In the genomic region with DNA sequence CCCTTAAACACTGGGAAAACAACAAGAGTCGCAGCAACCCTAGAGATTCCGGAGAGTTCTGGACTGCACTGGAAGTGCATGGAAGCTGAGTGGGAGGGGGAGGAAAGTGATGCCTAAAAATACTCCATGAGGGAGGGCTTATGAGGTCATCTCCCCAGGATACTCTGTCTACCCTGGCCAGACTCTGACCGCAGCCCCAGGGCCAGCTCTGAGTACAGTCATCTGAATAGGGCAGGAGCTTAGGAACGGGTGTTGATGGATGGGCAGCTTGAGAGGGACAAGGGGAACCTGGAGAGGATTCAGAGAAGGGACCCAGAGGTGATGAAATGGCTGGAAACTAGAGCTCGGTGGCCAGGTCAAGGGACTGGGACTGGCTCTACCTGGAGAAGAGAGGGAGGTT, we compare ENCODE assay signal across 11 cellular contexts.
DNase-seq lines count a peak whose midpoint lies in the region; ATAC-seq and TF ChIP-seq lines count a peak whose summit lies in the region.
"Had no signal": no experiment of that assay in that cellular context is flagged by ENCODE, and none has a peak within 500 bp of the region (broad histone marks: within the 10 kb centered on the region; RNA-seq: fewer than 3 reads in every experiment).

No MANE protein-coding gene starts in this region.

- TF ChIP-seq EP300 in SK-N-SH (IDR thresholded peaks at IDR 0.05; ENCODE audit: borderline replicate concordance in 1 of 2, low read depth in 1 of 2, low read length in 1 of 2), result no peak

- no peaks in the 10 kb centered on the region for H3K27me3 ChIP-seq in SK-N-SH (ENCODE audit: insufficient read depth)
- H3K27me3 ChIP-seq in trophoblast cell (ENCODE audit: insufficient read depth, low read length), result no peaks in the 10 kb centered on the region

- H3K4me3 ChIP-seq in SK-N-SH (ENCODE audit: low read depth in 2 of 2, low read length in 1 of 2) (0 out of 4 replicates have a peak overlapping the region, but pooled peaks of 1 of the 2 experiments have one; percentile 31), fibroblast of villous mesenchyme (ENCODE audit: low read depth, low read length) (no peak overlapping the region), trophoblast cell (ENCODE audit: low read depth, low read length) (no peak overlapping the region)

- peak overlapping the region; percentile 98 for H2BK5ac ChIP-seq in trophoblast cell (ENCODE audit: low read depth, low read length, poor library complexity)

- H3K4ac ChIP-seq in trophoblast cell (ENCODE audit: low read depth, low read length), result peak overlapping the region; percentile 71

- peak overlapping the region; percentile 90 for H3K18ac ChIP-seq in trophoblast cell (ENCODE audit: low read length)

- H3K79me2 ChIP-seq in SK-N-SH (ENCODE audit: insufficient read depth) (no peaks in the 10 kb centered on the region), trophoblast cell (ENCODE audit: control insufficient read depth, insufficient read depth, low read length, poor library complexity) (peaks cover 4% of the 10 kb centered on the region)

- H2BK12ac ChIP-seq in trophoblast cell (ENCODE audit: low read length), result peak overlapping the region; percentile 74

- peak overlapping the region; percentile 96 for H2BK120ac ChIP-seq in trophoblast cell (ENCODE audit: insufficient read depth, low read length, poor library complexity)

- WGBS in SK-N-SH (ENCODE audit: low lambda C conversion rate), result 61% methylated on average over 5 of the region's 5 CpGs
- no CpG with 5 or more reads among the region's 5 CpGs for WGBS in trophoblast cell (ENCODE audit: extremely low coverage, insufficient coverage, insufficient read length)

- TF ChIP-seq RAD21 in SK-N-SH (IDR thresholded peaks at IDR 0.05; ENCODE audit: low read length), result no peak

- peak overlapping the region; percentile 98 for H4K91ac ChIP-seq in trophoblast cell (ENCODE audit: low read depth, low read length)

- H3K9me3 ChIP-seq in SK-N-SH (no peaks in the 10 kb centered on the region), trophoblast cell (ENCODE audit: insufficient read depth, low read depth, low read length) (no peaks in the 10 kb centered on the region)

- peaks cover 4% of the 10 kb centered on the region for H3F3A ChIP-seq in SK-N-SH (replicated peaks; ENCODE audit: insufficient read depth)

- H3K27ac ChIP-seq in SK-N-SH (ENCODE audit: low read depth in 2 of 2, low read length in 1 of 2), result peak overlapping the region; percentile 23 to 87; a peak in 3 of 4 replicates
- peak overlapping the region; percentile 99 for H3K27ac ChIP-seq in trophoblast cell (ENCODE audit: low read depth, low read length)

- no peak overlapping the region for H3K23ac ChIP-seq in trophoblast cell (ENCODE audit: low read length)

- H3K9me2 ChIP-seq in SK-N-SH, result no peaks in the 10 kb centered on the region

- TF ChIP-seq CTCF in SK-N-SH (IDR thresholded peaks at IDR 0.05) (no peak), fibroblast of villous mesenchyme (IDR thresholded peaks at IDR 0.05; ENCODE audit: insufficient read depth, low read depth, low read length) (no peak)

- peak overlapping the region; percentile 85 for H4K8ac ChIP-seq in trophoblast cell (ENCODE audit: low read depth, low read length)

- H3K4me2 ChIP-seq in SK-N-SH (peak overlapping the region; percentile 61), trophoblast cell (ENCODE audit: low read length) (peak overlapping the region; percentile 46)

- H3K36me3 ChIP-seq in SK-N-SH (replicated peaks in 1 of 2; ENCODE audit: control insufficient read depth in 1 of 2, insufficient read depth in 2 of 2, low read length in 1 of 2) (no peaks in the 10 kb centered on the region), trophoblast cell (ENCODE audit: control insufficient read depth in 1 of 2, insufficient read depth in 2 of 2, low read length in 2 of 2) (no peaks in the 10 kb centered on the region)

- H2AFZ ChIP-seq in SK-N-SH (ENCODE audit: low read depth) (0 out of 2 replicates have a peak overlapping the region, but pooled peaks have one; percentile 24), trophoblast cell (ENCODE audit: insufficient read depth, low read length, poor library complexity) (peak overlapping the region; percentile 32)

- DNase-seq in COLO668 (lab: John Stamatoyannopoulos, UW; ENCODE audit: unreplicated experiment) (peak; percentile 42), SK-N-SH (no peak), fibroblast of villous mesenchyme (ENCODE audit: low read depth) (peak; percentile 62), trophoblast cell (peak in 1 of 2 donors; percentile 20), cortex of kidney (lab: John Stamatoyannopoulos, UW) (no peak), DMS153 (lab: John Stamatoyannopoulos, UW) (no peak), NCI-H2227 treated with DMSO at 0.1 percent for 48 hours (lab: John Stamatoyannopoulos, UW) (no peak)
- DNase-seq: activated CD8-positive, alpha-beta memory T cell treated with anti-CD3 and anti-CD28 coated beads for 24 hours; CD4-positive, alpha-beta T cell had no signal

- POLR2A ChIA-PET in SK-N-SH (lab: Yijun Ruan, JAX), result no interaction called here

- CTCF ChIA-PET in SK-N-SH (lab: Yijun Ruan, JAX), result interaction anchor here (0.7 to 1.8 kb wide), 5 partner anchors 8 to 391 kb away, joined by 3 to 5 read pairs (median 4); no protein-coding TSS in a partner anchor

- H4K20me1 ChIP-seq in SK-N-SH (ENCODE audit: insufficient read depth), result no peaks in the 10 kb centered on the region

- ATAC-seq in HG03469 (IDR thresholded peaks at IDR 0.05; ENCODE audit: unreplicated experiment), result no peak
- ATAC-seq: Panc1 had no signal

- peaks cover 37% of the 10 kb centered on the region for H3K79me1 ChIP-seq in trophoblast cell (ENCODE audit: low read length)

- H3K4me1 ChIP-seq in SK-N-SH (ENCODE audit: control insufficient read depth in 1 of 2, insufficient read depth in 2 of 2, low read depth in 1 of 2, low read length in 1 of 2) (peaks cover 6 to 10% of the 10 kb centered on the region in 2 experiments; a peak in 2 of 4 replicates), trophoblast cell (ENCODE audit: control insufficient read depth in 1 of 2, insufficient read depth in 2 of 2, low read length in 2 of 2) (peaks cover 21 to 32% of the 10 kb centered on the region in 2 experiments)

- peak overlapping the region; percentile 31 for H2AK5ac ChIP-seq in trophoblast cell (ENCODE audit: low read length)

- H3K14ac ChIP-seq in trophoblast cell (ENCODE audit: low read length), result peak overlapping the region; percentile 80

- H4K12ac ChIP-seq in trophoblast cell (ENCODE audit: low read depth, low read length), result no peak overlapping the region

- H3K9ac ChIP-seq in SK-N-SH, result peak overlapping the region; percentile 56; the same call in 1 of the 2 replicates
- H3K9ac ChIP-seq in trophoblast cell (ENCODE audit: low read length), result no peak overlapping the region

TF ChIP-seq in SK-N-SH, 30 proteins besides CTCF, POLR2A, EP300 and RAD21:
- peak; percentile 52; the same call in 1 of the 2 replicates for TF ChIP-seq FOSL2 (IDR thresholded peaks at IDR 0.05; ENCODE audit: borderline replicate concordance, low read depth)
- TF ChIP-seq NFIC (IDR thresholded peaks at IDR 0.05; ENCODE audit: borderline replicate concordance), result 0 out of 2 replicates have a peak, but pooled peaks have one; percentile 12
- no peak for TF ChIP-seq MXI1 (IDR thresholded peaks at IDR 0.05; ENCODE audit: low read depth, low read length)
- peak; percentile 90 for TF ChIP-seq MEF2A (IDR thresholded peaks at IDR 0.05; ENCODE audit: borderline replicate concordance, low read depth)
- TF ChIP-seq JUND (IDR thresholded peaks at IDR 0.05), result peak; percentile 54
- TF ChIP-seq, protein P1, sequence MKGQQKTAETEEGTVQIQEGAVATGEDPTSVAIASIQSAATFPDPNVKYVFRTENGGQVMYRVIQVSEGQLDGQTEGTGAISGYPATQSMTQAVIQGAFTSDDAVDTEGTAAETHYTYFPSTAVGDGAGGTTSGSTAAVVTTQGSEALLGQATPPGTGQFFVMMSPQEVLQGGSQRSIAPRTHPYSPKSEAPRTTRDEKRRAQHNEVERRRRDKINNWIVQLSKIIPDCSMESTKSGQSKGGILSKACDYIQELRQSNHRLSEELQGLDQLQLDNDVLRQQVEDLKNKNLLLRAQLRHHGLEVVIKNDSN (IDR thresholded peaks at IDR 0.05; ENCODE audit: borderline replicate concordance, low read depth), result 0 out of 2 replicates have a peak, but pooled peaks have one; percentile 4
- peak; percentile 46; the same call in 1 of the 2 replicates for TF ChIP-seq RXRA (IDR thresholded peaks at IDR 0.05; ENCODE audit: borderline replicate concordance, low read depth)
- TF ChIP-seq, protein P2, sequence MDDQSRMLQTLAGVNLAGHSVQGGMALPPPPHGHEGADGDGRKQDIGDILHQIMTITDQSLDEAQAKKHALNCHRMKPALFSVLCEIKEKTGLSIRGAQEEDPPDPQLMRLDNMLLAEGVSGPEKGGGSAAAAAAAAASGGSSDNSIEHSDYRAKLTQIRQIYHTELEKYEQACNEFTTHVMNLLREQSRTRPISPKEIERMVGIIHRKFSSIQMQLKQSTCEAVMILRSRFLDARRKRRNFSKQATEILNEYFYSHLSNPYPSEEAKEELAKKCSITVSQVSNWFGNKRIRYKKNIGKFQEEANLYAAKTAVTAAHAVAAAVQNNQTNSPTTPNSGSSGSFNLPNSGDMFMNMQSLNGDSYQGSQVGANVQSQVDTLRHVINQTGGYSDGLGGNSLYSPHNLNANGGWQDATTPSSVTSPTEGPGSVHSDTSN (IDR thresholded peaks at IDR 0.05), result peak; percentile 44
- no peak for TF ChIP-seq RCOR1 (IDR thresholded peaks at IDR 0.05; ENCODE audit: low read length)
- TF ChIP-seq, protein P3, sequence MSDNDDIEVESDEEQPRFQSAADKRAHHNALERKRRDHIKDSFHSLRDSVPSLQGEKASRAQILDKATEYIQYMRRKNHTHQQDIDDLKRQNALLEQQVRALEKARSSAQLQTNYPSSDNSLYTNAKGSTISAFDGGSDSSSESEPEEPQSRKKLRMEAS (IDR thresholded peaks at IDR 0.05; ENCODE audit: low read depth), result peak; percentile 62; the same call in 1 of the 2 replicates

Comparison
In these comparisons a context has a peak if more than half of its experiments do, and no peak if none do; other contexts are left out.
1. DNase-seq: peak in COLO668 (single experiment) and fibroblast of villous mesenchyme (single experiment); none in SK-N-SH (single experiment), cortex of kidney (single experiment), DMS153 (single experiment) and NCI-H2227 treated with DMSO at 0.1 percent for 48 hours (single experiment).